29 cellular contexts compared by ENCODE assay signal in the genomic region with DNA sequence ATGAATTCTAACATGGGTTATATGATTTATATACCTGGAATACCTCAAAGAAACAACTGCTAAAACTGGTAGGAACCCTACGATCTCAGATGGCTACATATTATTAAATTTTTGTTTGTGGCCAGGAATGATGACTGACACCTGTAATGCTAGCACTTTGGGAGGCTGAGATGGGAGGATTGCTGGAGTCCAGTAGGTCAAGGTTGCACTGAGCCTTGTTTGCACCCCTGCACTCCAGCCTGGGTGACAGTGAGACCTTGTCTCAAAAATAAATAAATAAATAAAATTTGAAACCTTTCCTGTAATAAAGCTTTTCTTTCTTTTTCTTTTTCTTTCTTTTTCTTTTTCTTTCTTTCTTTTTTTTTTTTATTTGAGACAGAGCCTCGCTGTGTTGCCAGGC.
"Had no signal": no experiment of that assay in that cellular context is flagged by ENCODE, and none has a peak within 500 bp of the region (broad histone marks: within the 10 kb centered on the region; RNA-seq: fewer than 3 reads in every experiment).

No MANE protein-coding gene starts in this region.

- H3K4me1 Mint-ChIP-seq: endodermal cell had no signal

- H3K9me3 ChIP-seq: colonic mucosa, esophagus muscularis mucosa, esophagus squamous epithelium, gastrocnemius medialis, gastroesophageal sphincter, heart left ventricle, heart right ventricle had no signal

- DNase-seq: colonic mucosa; cortex of kidney; dermis blood vessel endothelial cell; dorsolateral prefrontal cortex; effector CD4-positive, alpha-beta T cell; effector CD8-positive, alpha-beta T cell; effector memory CD4-positive, alpha-beta T cell; effector memory CD8-positive, alpha-beta T cell; endodermal cell; erythroblast; esophagus squamous epithelium; foreskin fibroblast; foreskin keratinocyte; foreskin melanocyte; gastrocnemius medialis; glutamatergic neuron; head of caudate nucleus; heart left ventricle; heart right ventricle had no signal

- ATAC-seq: effector memory CD8-positive, alpha-beta T cell; esophagus mucosa; foreskin keratinocyte; gastrocnemius medialis; gastroesophageal sphincter; heart left ventricle; heart right ventricle had no signal

- H3K4me3 ChIP-seq: colonic mucosa, coronary artery, dorsolateral prefrontal cortex, esophagus muscularis mucosa, esophagus squamous epithelium, gastrocnemius medialis, gastroesophageal sphincter, heart left ventricle, heart right ventricle had no signal

- H3K27me3 ChIP-seq: colonic mucosa, dorsolateral prefrontal cortex, esophagus muscularis mucosa, esophagus squamous epithelium, foreskin keratinocyte, gastrocnemius medialis, gastroesophageal sphincter, heart left ventricle, heart right ventricle had no signal

- H3K27ac ChIP-seq: colonic mucosa, coronary artery, dorsolateral prefrontal cortex, epithelial cell of prostate, esophagus muscularis mucosa, esophagus squamous epithelium, foreskin keratinocyte, gastrocnemius medialis, gastroesophageal sphincter, heart left ventricle, heart right ventricle had no signal

- H3K4me1 ChIP-seq: colonic mucosa, esophagus muscularis mucosa, esophagus squamous epithelium, gastrocnemius medialis, gastroesophageal sphincter, heart left ventricle, heart right ventricle had no signal

- FAIRE-seq: colon, endometrium, endothelial cell of umbilical vein, frontal cortex had no signal

- H3K27me3 Mint-ChIP-seq: dendritic cell treated with granulocyte-macrophage colony-stimulating factor and Interleukin-4, amounts not matched to agents 40 ng/mL and 50 ng/mL, for 4 days; effector memory CD8-positive, alpha-beta T cell had no signal

- H3K27ac Mint-ChIP-seq: dendritic cell treated with granulocyte-macrophage colony-stimulating factor and Interleukin-4, amounts not matched to agents 40 ng/mL and 50 ng/mL, for 4 days; endodermal cell had no signal

- H3K4me3 Mint-ChIP-seq: dendritic cell treated with granulocyte-macrophage colony-stimulating factor and Interleukin-4, amounts not matched to agents 40 ng/mL and 50 ng/mL, for 4 days; effector memory CD8-positive, alpha-beta T cell; endodermal cell had no signal

- H3K36me3 ChIP-seq: colonic mucosa, gastrocnemius medialis had no signal
